ENCODE assay signal across 16 cellular contexts in the genomic region with DNA sequence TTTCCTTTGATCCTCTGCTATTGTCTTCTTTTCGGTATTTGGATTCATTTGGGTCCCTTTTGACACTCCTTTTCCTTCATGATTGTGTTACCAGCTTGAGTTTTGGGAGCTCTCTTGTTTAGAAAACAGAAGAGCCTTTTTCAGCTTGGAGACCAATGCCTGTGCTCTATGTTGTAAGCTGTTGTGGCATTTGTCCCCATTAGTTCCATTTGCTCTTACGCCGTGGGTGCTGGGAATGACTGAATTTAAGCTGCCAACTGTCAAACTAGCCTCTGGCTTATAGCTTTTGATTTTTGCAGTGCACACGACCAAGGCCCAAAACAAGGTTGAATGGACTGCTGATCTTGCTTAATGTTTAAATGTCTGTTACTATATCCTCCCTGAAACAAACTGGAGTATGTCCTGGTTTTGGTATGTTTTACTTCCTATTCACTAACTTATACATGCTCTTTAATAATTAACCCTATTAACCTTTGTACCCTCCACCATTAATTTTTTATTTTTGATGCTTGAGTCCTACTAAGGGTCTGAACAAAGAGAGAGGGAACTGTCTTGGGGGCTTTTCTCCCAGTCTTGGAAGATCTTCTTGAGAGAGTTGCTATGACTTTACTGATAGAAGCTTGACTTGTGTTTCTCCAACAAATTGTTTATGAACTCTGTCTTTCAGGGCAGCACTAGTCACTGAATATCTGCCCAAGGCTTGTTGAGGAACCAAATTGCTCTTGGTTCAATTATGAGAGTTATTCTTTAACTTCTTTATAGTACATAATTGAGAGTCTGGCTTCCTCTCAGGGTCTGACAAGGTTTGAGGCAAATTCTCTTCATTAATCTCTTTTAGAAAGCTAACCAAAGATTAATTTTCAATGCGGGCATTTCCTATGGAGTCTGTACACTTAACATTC.
DNase-seq lines count a peak whose midpoint lies in the region; ATAC-seq and TF ChIP-seq lines count a peak whose summit lies in the region.
"Had no signal": no experiment of that assay in that cellular context is flagged by ENCODE, and none has a peak within 500 bp of the region (broad histone marks: within the 10 kb centered on the region; RNA-seq: fewer than 3 reads in every experiment).

No MANE protein-coding gene starts in this region.

- H3K27me3 Mint-ChIP-seq in natural killer cell (ENCODE audit: low read depth in 2 of 2): peaks cover 0 to 18% of the 10 kb centered on the region in 2 donors

- intact Hi-C loops in colonic mucosa (cut with DNase I) (no loop called here), natural killer cell (cut with micrococcal nuclease) (no loop called here)

- H3K4me3 Mint-ChIP-seq in natural killer cell: no peak overlapping the region
- H3K4me3 Mint-ChIP-seq: mesothelial cell of epicardium had no signal

- TF ChIP-seq CTCF in HL-60 (IDR thresholded peaks at IDR 0.05; ENCODE audit: insufficient read depth, low read length) (no peak), colonic mucosa (IDR thresholded peaks at IDR 0.05) (no peak), liver (IDR thresholded peaks at IDR 0.05; ENCODE audit: low read depth, low read length, missing input control) (no peak), natural killer cell (IDR thresholded peaks at IDR 0.05) (no peak)

- H3K9ac ChIP-seq in colonic mucosa (ENCODE audit: low read depth in 2 of 2, low read length in 2 of 2) (peak overlapping the region in 1 of 2 donors; percentile 0), liver (ENCODE audit: low read depth in 1 of 2, low read length in 2 of 2) (no peak overlapping the region)

- H3K27me3 ChIP-seq in HL-60 (ENCODE audit: insufficient read depth, poor library complexity, severe bottlenecking): no peaks in the 10 kb centered on the region
- H3K27me3 ChIP-seq in colonic mucosa: no peaks in the 10 kb centered on the region
- no peaks in the 10 kb centered on the region for H3K27me3 ChIP-seq in liver (ENCODE audit: control insufficient read depth in 4 of 4, insufficient read depth in 4 of 4, low read length in 3 of 4)

- 38% methylated on average over 5 of the region's 5 CpGs for WGBS in liver

- peak in 1 of 2 experiments; percentile 38 for DNase-seq in HL-60 (ENCODE audit: low read depth in 1 of 2, low spot score in 1 of 2)
- no peak for DNase-seq in colonic mucosa
- peak in 2 of 49 donors; percentile 6 to 9 for DNase-seq in substantia nigra (lab: John Stamatoyannopoulos, UW)
- DNase-seq in NCI-H510A treated with DMSO at 0.1 percent for 48 hours (lab: John Stamatoyannopoulos, UW): no peak
- DNase-seq in natural killer cell: no peak
- DNase-seq: GOT3, NCI-H1436 treated with DMSO at 0.1 percent for 48 hours, NCI-H748 treated with DMSO at 0.1 percent for 48 hours, retina had no signal

- H3K36me3 ChIP-seq in colonic mucosa (no peaks in the 10 kb centered on the region), liver (ENCODE audit: control insufficient read depth in 4 of 4, insufficient read depth in 3 of 4, low read depth in 1 of 4, low read length in 3 of 4) (no peaks in the 10 kb centered on the region)
- H3K36me3 ChIP-seq: thoracic aorta had no signal

- no peak for ATAC-seq in GM21717 (IDR thresholded peaks at IDR 0.05; ENCODE audit: unreplicated experiment)
- ATAC-seq in natural killer cell: no peak
- no peak for ATAC-seq in GM21390 (IDR thresholded peaks at IDR 0.05; ENCODE audit: unreplicated experiment)
- ATAC-seq: activated naive CD4-positive, alpha-beta T cell treated with anti-CD3 and anti-CD28 coated beads, Interleukin-2, amount 50 U/mL, for 72 hours; Panc1 had no signal

- H3K9me3 Mint-ChIP-seq in natural killer cell: no peaks in the 10 kb centered on the region
- H3K9me3 Mint-ChIP-seq: activated naive CD4-positive, alpha-beta T cell treated with anti-CD3 and anti-CD28 coated beads, Interleukin-2, amount 50 U/mL, for 72 hours had no signal

- H3K4me1 ChIP-seq in colonic mucosa (peaks cover 4% of the 10 kb centered on the region), liver (ENCODE audit: control insufficient read depth in 4 of 4, insufficient read depth in 4 of 4, low read length in 3 of 4) (peaks cover 5 to 33% (median 19%) of the 10 kb centered on the region in 4 donors)

- no peak overlapping the region for H3K4me3 ChIP-seq in HL-60 (replicated peaks; ENCODE audit: insufficient read depth, low read length)
- no peak overlapping the region for H3K4me3 ChIP-seq in colonic mucosa
- no peak overlapping the region for H3K4me3 ChIP-seq in liver (ENCODE audit: low read depth in 1 of 3, low read length in 3 of 3)
- H3K4me3 ChIP-seq: thoracic aorta had no signal

- H3K36me3 Mint-ChIP-seq in natural killer cell: no peaks in the 10 kb centered on the region
- H3K36me3 Mint-ChIP-seq: activated naive CD4-positive, alpha-beta T cell treated with anti-CD3 and anti-CD28 coated beads, Interleukin-2, amount 50 U/mL, for 72 hours; mesothelial cell of epicardium had no signal

- H3K27ac ChIP-seq in HL-60 (replicated peaks) (peak overlapping the region; percentile 94), colonic mucosa (peak overlapping the region; percentile 75), liver (ENCODE audit: low read depth in 1 of 2, low read length in 2 of 2) (no peak overlapping the region), substantia nigra (ENCODE audit: low read depth, low read length, poor library complexity, severe bottlenecking) (peak overlapping the region; percentile 19)
- H3K27ac ChIP-seq: thoracic aorta had no signal

- no peaks in the 10 kb centered on the region for H3K9me3 ChIP-seq in colonic mucosa
- H3K9me3 ChIP-seq in liver (ENCODE audit: control insufficient read depth in 4 of 4, low read length in 3 of 4): no peaks in the 10 kb centered on the region
- H3K9me3 ChIP-seq: thoracic aorta had no signal

- no peak for TF ChIP-seq RAD21 in liver (IDR thresholded peaks at IDR 0.05)

- H3K27ac Mint-ChIP-seq in natural killer cell: no peak overlapping the region
- H3K27ac Mint-ChIP-seq: activated naive CD4-positive, alpha-beta T cell treated with anti-CD3 and anti-CD28 coated beads, Interleukin-2, amount 50 U/mL, for 72 hours; mesothelial cell of epicardium had no signal

- H3K4me1 Mint-ChIP-seq in natural killer cell: no peaks in the 10 kb centered on the region
- H3K4me1 Mint-ChIP-seq: mesothelial cell of epicardium had no signal

TF ChIP-seq in liver, 16 proteins besides CTCF, POLR2A, EP300 and RAD21:
- peak; percentile 21 to 51 for TF ChIP-seq HNF4A (conservative IDR thresholded peaks at IDR 0.05)
- TF ChIP-seq, protein P1, sequence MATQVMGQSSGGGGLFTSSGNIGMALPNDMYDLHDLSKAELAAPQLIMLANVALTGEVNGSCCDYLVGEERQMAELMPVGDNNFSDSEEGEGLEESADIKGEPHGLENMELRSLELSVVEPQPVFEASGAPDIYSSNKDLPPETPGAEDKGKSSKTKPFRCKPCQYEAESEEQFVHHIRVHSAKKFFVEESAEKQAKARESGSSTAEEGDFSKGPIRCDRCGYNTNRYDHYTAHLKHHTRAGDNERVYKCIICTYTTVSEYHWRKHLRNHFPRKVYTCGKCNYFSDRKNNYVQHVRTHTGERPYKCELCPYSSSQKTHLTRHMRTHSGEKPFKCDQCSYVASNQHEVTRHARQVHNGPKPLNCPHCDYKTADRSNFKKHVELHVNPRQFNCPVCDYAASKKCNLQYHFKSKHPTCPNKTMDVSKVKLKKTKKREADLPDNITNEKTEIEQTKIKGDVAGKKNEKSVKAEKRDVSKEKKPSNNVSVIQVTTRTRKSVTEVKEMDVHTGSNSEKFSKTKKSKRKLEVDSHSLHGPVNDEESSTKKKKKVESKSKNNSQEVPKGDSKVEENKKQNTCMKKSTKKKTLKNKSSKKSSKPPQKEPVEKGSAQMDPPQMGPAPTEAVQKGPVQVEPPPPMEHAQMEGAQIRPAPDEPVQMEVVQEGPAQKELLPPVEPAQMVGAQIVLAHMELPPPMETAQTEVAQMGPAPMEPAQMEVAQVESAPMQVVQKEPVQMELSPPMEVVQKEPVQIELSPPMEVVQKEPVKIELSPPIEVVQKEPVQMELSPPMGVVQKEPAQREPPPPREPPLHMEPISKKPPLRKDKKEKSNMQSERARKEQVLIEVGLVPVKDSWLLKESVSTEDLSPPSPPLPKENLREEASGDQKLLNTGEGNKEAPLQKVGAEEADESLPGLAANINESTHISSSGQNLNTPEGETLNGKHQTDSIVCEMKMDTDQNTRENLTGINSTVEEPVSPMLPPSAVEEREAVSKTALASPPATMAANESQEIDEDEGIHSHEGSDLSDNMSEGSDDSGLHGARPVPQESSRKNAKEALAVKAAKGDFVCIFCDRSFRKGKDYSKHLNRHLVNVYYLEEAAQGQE (IDR thresholded peaks at IDR 0.05): no peak
- TF ChIP-seq SP1 (IDR thresholded peaks at IDR 0.05): peak; percentile 43
- peak in 1 of 2 donors; percentile 13 for TF ChIP-seq RXRA (IDR thresholded peaks at IDR 0.05)

Comparison
In these comparisons a context has a peak if more than half of its experiments do, and no peak if none do; other contexts are left out.
1. H3K27ac ChIP-seq: peak in HL-60 (single experiment), colonic mucosa (single experiment) and substantia nigra (single experiment); none in liver (0 of 2).